In the genomic region with DNA sequence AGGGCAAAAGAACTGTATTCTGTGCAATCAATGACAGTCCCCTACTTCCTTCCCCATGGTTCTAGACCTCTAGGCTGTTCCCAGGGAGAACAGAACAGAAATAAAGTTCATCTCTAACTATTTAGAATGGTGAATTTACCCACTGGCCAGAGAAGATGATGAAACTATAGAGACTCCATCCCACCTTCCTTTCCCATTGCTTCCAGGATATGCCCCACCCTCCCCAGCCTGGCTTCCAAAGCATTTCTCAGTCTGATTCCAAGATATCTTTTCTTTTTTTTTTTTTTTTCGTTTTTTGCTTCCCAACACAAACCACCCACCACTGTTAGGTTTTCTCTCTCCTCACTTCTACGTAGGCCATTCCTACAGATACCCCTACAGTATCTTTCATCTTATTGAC, we compare ENCODE assay signal across 20 cellular contexts.
"Had no signal": no experiment of that assay in that cellular context is flagged by ENCODE, and none has a peak within 500 bp of the region (broad histone marks: within the 10 kb centered on the region; RNA-seq: fewer than 3 reads in every experiment).

No MANE protein-coding gene starts in this region.

- H3K9me3 Mint-ChIP-seq: activated CD4-positive, alpha-beta memory T cell treated with anti-CD3 and anti-CD28 coated beads, Interleukin-2, amount 10 ng/mL, durations not matched to agents 7 days and 5 days; neural crest cell had no signal

- H3K27me3 Mint-ChIP-seq: activated CD4-positive, alpha-beta memory T cell treated with anti-CD3 and anti-CD28 coated beads, Interleukin-2, amount 10 ng/mL, durations not matched to agents 7 days and 5 days; activated naive CD8-positive, alpha-beta T cell had no signal

- H3K36me3 Mint-ChIP-seq: activated CD8-positive, alpha-beta memory T cell treated with anti-CD3 and anti-CD28 coated beads, Interleukin-2, amount 10 ng/mL, durations not matched to agents 7 days and 5 days; activated naive CD8-positive, alpha-beta T cell had no signal

- H3K27ac Mint-ChIP-seq: activated naive CD8-positive, alpha-beta T cell had no signal

- H3K9me3 ChIP-seq: esophagus muscularis mucosa, ovary, psoas muscle, testis had no signal

- H3K36me3 ChIP-seq: esophagus muscularis mucosa, ovary had no signal

- H3K27me3 ChIP-seq: esophagus muscularis mucosa, ovary, testis had no signal

- DNase-seq: activated CD4-positive, alpha-beta memory T cell treated with anti-CD3 and anti-CD28 coated beads, Interleukin-2, amount 10 ng/mL, durations not matched to agents 7 days and 5 days; activated CD4-positive, alpha-beta T cell treated with anti-CD3 and anti-CD28 coated beads for 48 hours; activated CD4-positive, CD25-positive, alpha-beta regulatory T cell; activated CD8-positive, alpha-beta memory T cell treated with anti-CD3 and anti-CD28 coated beads, Interleukin-2, amount 10 ng/mL, durations not matched to agents 7 days and 5 days; effector CD8-positive, alpha-beta T cell; hippocampal formation; kidney; midbrain; ovary; psoas muscle; right cardiac atrium; stimulated activated CD4-positive, alpha-beta T cell treated with anti-CD3 and anti-CD28 coated beads, Interleukin-15, amount 100 ng/mL, for 24 hours; stimulated activated CD4-positive, alpha-beta T cell treated with anti-CD3 and anti-CD28 coated beads, Interleukin-2, amount 100 ng/mL, for 48 hours; SW 1271; T1000; testis had no signal

- H3K27ac ChIP-seq: esophagus muscularis mucosa, ovary, psoas muscle, testis had no signal

- H3K4me3 Mint-ChIP-seq: activated CD8-positive, alpha-beta memory T cell treated with anti-CD3 and anti-CD28 coated beads, Interleukin-2, amount 10 ng/mL, durations not matched to agents 7 days and 5 days; activated naive CD8-positive, alpha-beta T cell had no signal

- FAIRE-seq: kidney had no signal

- H3K4me3 ChIP-seq: esophagus muscularis mucosa, lung, ovary, psoas muscle, testis had no signal
